Comparison of ENCODE assay signal across 8 cellular contexts in genomic region chr6:152552616-152553209, GRCh38.
DNase-seq lines count a peak whose midpoint lies in the region; ATAC-seq, FAIRE-seq and TF ChIP-seq lines count a peak whose summit lies in the region.

No MANE protein-coding gene starts in this region.

- TF ChIP-seq CTCF in Peyer's patch (IDR thresholded peaks at IDR 0.05) (peak in 4 of 6 experiments; percentile 32 to 54 (median 43)), mammary epithelial cell (conservative IDR thresholded peaks at IDR 0.05 in 1 of 2, IDR thresholded peaks at IDR 0.05 in 1 of 2; ENCODE audit: extremely low read depth in 1 of 2, insufficient read depth in 1 of 2, low read depth in 1 of 2, low read length in 2 of 2) (peak; percentile 82 to 97), kidney (IDR thresholded peaks at IDR 0.05; ENCODE audit: borderline replicate concordance, extremely low read depth, insufficient read depth) (peak; percentile 93)

- 38% methylated on average over 9 of the region's 9 CpGs for WGBS in mammary epithelial cell (ENCODE audit: low coverage, missing lambda C conversion rate)

- FAIRE-seq in kidney (lab: Jason Lieb, UNC): peak; percentile 38

- peak; percentile 25 for DNase-seq in NK-92 treated with Interleukin-12 subunit alpha and Interleukin-12 subunit beta, amount 100 ng/mL, for 24 hours (lab: John Stamatoyannopoulos, UW)
- DNase-seq in NK-92 (lab: John Stamatoyannopoulos, UW; ENCODE audit: unreplicated experiment): no peak
- peak; percentile 38 for DNase-seq in HK-2 (ENCODE audit: unreplicated experiment)
- DNase-seq in Peyer's patch: peak in 2 of 3 donors; percentile 16 to 61
- peak; percentile 43 for DNase-seq in mammary epithelial cell
- peak; percentile 75 for DNase-seq in kidney
- DNase-seq in stimulated activated effector memory CD8-positive, alpha-beta T cell treated with anti-CD3 and anti-CD28 coated beads, Interleukin-12 subunit alpha, Interleukin-12 subunit beta, amount 100 ng/mL, for 72 hours (ENCODE audit: low spot score in 2 of 2): peak; percentile 29 to 67

- H3K27ac ChIP-seq in Peyer's patch: no peak overlapping the region
- no peak overlapping the region for H3K27ac ChIP-seq in mammary epithelial cell (ENCODE audit: insufficient read depth, low read depth, low read length)
- H3K27ac ChIP-seq in kidney (ENCODE audit: low read depth in 2 of 2, low read length in 2 of 2): no peak overlapping the region

- peaks cover 7% of the 10 kb centered on the region for H3K9me3 Mint-ChIP-seq in stimulated activated effector memory CD8-positive, alpha-beta T cell treated with anti-CD3 and anti-CD28 coated beads, Interleukin-12 subunit alpha, Interleukin-12 subunit beta, amount 100 ng/mL, for 72 hours

- H3K9me3 ChIP-seq in Peyer's patch: peaks cover 0 to 6% (median 0%) of the 10 kb centered on the region in 4 donors
- H3K9me3 ChIP-seq in mammary epithelial cell (replicated peaks; ENCODE audit: insufficient read depth, low read length): no peaks in the 10 kb centered on the region
- peaks cover 0 to 10% of the 10 kb centered on the region in 2 donors for H3K9me3 ChIP-seq in kidney (ENCODE audit: control insufficient read depth in 1 of 2, low read length in 2 of 2)

- H2AFZ ChIP-seq in mammary epithelial cell (ENCODE audit: low read depth, low read length): no peak overlapping the region

- dilution Hi-C loops in mammary epithelial cell (cut with HindIII; ENCODE audit: low sequenced_read_pairs): no loop called here

- H3K9ac ChIP-seq in mammary epithelial cell (ENCODE audit: insufficient read depth, low read length) (no peak overlapping the region), kidney (ENCODE audit: low read length in 2 of 2) (no peak overlapping the region)

- TF ChIP-seq POLR2A in Peyer's patch (IDR thresholded peaks at IDR 0.05): no peak

- no peak overlapping the region for H3K4me2 ChIP-seq in mammary epithelial cell (ENCODE audit: insufficient read depth, low read depth, low read length)

- H3K36me3 ChIP-seq in Peyer's patch (no peaks in the 10 kb centered on the region), mammary epithelial cell (ENCODE audit: insufficient read depth, low read length) (no peaks in the 10 kb centered on the region), kidney (ENCODE audit: control insufficient read depth in 1 of 2, insufficient read depth in 2 of 2, low read length in 2 of 2) (no peaks in the 10 kb centered on the region)

- no peaks in the 10 kb centered on the region for H3K36me3 Mint-ChIP-seq in stimulated activated effector memory CD8-positive, alpha-beta T cell treated with anti-CD3 and anti-CD28 coated beads, Interleukin-12 subunit alpha, Interleukin-12 subunit beta, amount 100 ng/mL, for 72 hours

- in situ Hi-C loops in mammary epithelial cell (cut with MboI; ENCODE audit: low sequenced_read_pairs in 2 of 2): loop anchor here (5.0 kb wide), 2 partner anchors 90 to 95 kb away; no protein-coding TSS in a partner anchor

- H3K4me3 ChIP-seq in Peyer's patch (no peak overlapping the region), mammary epithelial cell (replicated peaks in 1 of 3; ENCODE audit: insufficient read depth in 1 of 3, low read depth in 2 of 3, low read length in 3 of 3) (no peak overlapping the region), kidney (ENCODE audit: low read length in 2 of 2) (no peak overlapping the region)

- H4K20me1 ChIP-seq in mammary epithelial cell (ENCODE audit: insufficient read depth, low read length): no peaks in the 10 kb centered on the region

- H3K4me1 ChIP-seq in Peyer's patch: no peaks in the 10 kb centered on the region
- H3K4me1 ChIP-seq in mammary epithelial cell (ENCODE audit: insufficient read depth, low read length): no peaks in the 10 kb centered on the region
- no peaks in the 10 kb centered on the region for H3K4me1 ChIP-seq in kidney (ENCODE audit: control insufficient read depth in 1 of 2, insufficient read depth in 1 of 2, low read depth in 1 of 2, low read length in 2 of 2)

- H3K79me2 ChIP-seq in mammary epithelial cell (ENCODE audit: insufficient read depth, low read length): no peaks in the 10 kb centered on the region

- H3K4me1 Mint-ChIP-seq in stimulated activated effector memory CD8-positive, alpha-beta T cell treated with anti-CD3 and anti-CD28 coated beads, Interleukin-12 subunit alpha, Interleukin-12 subunit beta, amount 100 ng/mL, for 72 hours: peaks cover 19% of the 10 kb centered on the region

- CTCF ChIA-PET in mammary epithelial cell (lab: Charles Lee; ENCODE audit: low non-redundant PET): interaction anchor here (0.6 to 1.2 kb wide), 2 partner anchors 22 to 90 kb away, joined by 3 read pairs; no protein-coding TSS in a partner anchor

- no peaks in the 10 kb centered on the region for H3K27me3 ChIP-seq in Peyer's patch
- H3K27me3 ChIP-seq in mammary epithelial cell (ENCODE audit: insufficient read depth, low read length): no peaks in the 10 kb centered on the region

- no peak overlapping the region for H3K4me3 Mint-ChIP-seq in stimulated activated effector memory CD8-positive, alpha-beta T cell treated with anti-CD3 and anti-CD28 coated beads, Interleukin-12 subunit alpha, Interleukin-12 subunit beta, amount 100 ng/mL, for 72 hours

- intact Hi-C loops in mammary epithelial cell (cut with micrococcal nuclease) (loop anchor here (1.0 to 2.0 kb wide), 5 partner anchors 43 to 396 kb away; no protein-coding TSS in a partner anchor), kidney (cut with DNase I) (no loop called here)

- peak; percentile 86 for ATAC-seq in GM21526 (IDR thresholded peaks at IDR 0.05; ENCODE audit: low FRiP score, unreplicated experiment)
- peak; percentile 85 for ATAC-seq in stimulated activated effector memory CD8-positive, alpha-beta T cell treated with anti-CD3 and anti-CD28 coated beads, Interleukin-12 subunit alpha, Interleukin-12 subunit beta, amount 100 ng/mL, for 72 hours

- no TSS peak for BruUV-seq in mammary epithelial cell (replicated peaks; lab: Mats Ljungman, UMichigan)

- H3K27ac Mint-ChIP-seq in stimulated activated effector memory CD8-positive, alpha-beta T cell treated with anti-CD3 and anti-CD28 coated beads, Interleukin-12 subunit alpha, Interleukin-12 subunit beta, amount 100 ng/mL, for 72 hours: no peak overlapping the region

Comparison
In these comparisons a context has a peak if more than half of its experiments do, and no peak if none do; other contexts are left out.
1. CTCF ChIP-seq: peak in every context shown above with its lines; median percentile 93 in kidney; 90 in mammary epithelial cell; 43 in Peyer's patch.